In genomic region chr18:60053747-60054304, GRCh38 we compare ENCODE assay signal across 1 cellular context.
A peak's percentile ranks its signal among the peaks of the same experiment; 100 is the strongest.
TF ChIP-seq lines count a peak whose summit lies in the region.

No MANE protein-coding gene starts in this region.

TF ChIP-seq in K562, 482 proteins besides CTCF, POLR2A, EP300 and RAD21 (continued from another document and continues in another):
- no peak for TF ChIP-seq CUX1 (CRISPR knock-in tag; IDR thresholded peaks at IDR 0.05)
- TF ChIP-seq ZNF263 (CRISPR knock-in tag; IDR thresholded peaks at IDR 0.05; ENCODE audit: borderline replicate concordance), result no peak
- TF ChIP-seq ZNF695 (CRISPR knock-in tag; IDR thresholded peaks at IDR 0.05), result no peak
- TF ChIP-seq ZNF407 (IDR thresholded peaks at IDR 0.05; ENCODE audit: low read depth), result no peak
- no peak for TF ChIP-seq ARHGAP35 (IDR thresholded peaks at IDR 0.05; ENCODE audit: partially characterized antibody)
- TF ChIP-seq CEBPG (CRISPR knock-in tag; IDR thresholded peaks at IDR 0.05), result no peak
- no peak for TF ChIP-seq CEBPG (tag; conservative IDR thresholded peaks at IDR 0.05 in 1 of 2, IDR thresholded peaks at IDR 0.05 in 1 of 2)
- TF ChIP-seq SMARCB1 (IDR thresholded peaks at IDR 0.05; ENCODE audit: insufficient read length, low read depth), result no peak
- TF ChIP-seq ZNF140 (CRISPR knock-in tag; IDR thresholded peaks at IDR 0.05), result no peak
- TF ChIP-seq GABPB2 (CRISPR knock-in tag; conservative IDR thresholded peaks at IDR 0.05), result no peak
- no peak for TF ChIP-seq RB1 (IDR thresholded peaks at IDR 0.05; ENCODE audit: low read depth)
- no peak for TF ChIP-seq HINFP (tag; conservative IDR thresholded peaks at IDR 0.05; ENCODE audit: low read depth)
- no peak for TF ChIP-seq BRF1 (IDR thresholded peaks at IDR 0.05; ENCODE audit: borderline replicate concordance, extremely low read depth, insufficient read length)
- TF ChIP-seq FOXP1 (CRISPR knock-in tag; IDR thresholded peaks at IDR 0.05), result no peak
- no peak for TF ChIP-seq HES1 (IDR thresholded peaks at IDR 0.05; ENCODE audit: low read depth)
- no peak for TF ChIP-seq POLR3A (IDR thresholded peaks at IDR 0.05; ENCODE audit: borderline replicate concordance, extremely low read depth, insufficient read depth, insufficient read length)
- no peak for TF ChIP-seq HMG20B (CRISPR knock-in tag; IDR thresholded peaks at IDR 0.05)
- no peak for TF ChIP-seq ZNF134 (CRISPR knock-in tag; conservative IDR thresholded peaks at IDR 0.05)
- no peak for TF ChIP-seq NUFIP1 (IDR thresholded peaks at IDR 0.05; ENCODE audit: partially characterized antibody)
- TF ChIP-seq SRSF9 (IDR thresholded peaks at IDR 0.05; ENCODE audit: borderline replicate concordance, low read depth, low read length), result no peak
- no peak for TF ChIP-seq ZNF445 (CRISPR knock-in tag; IDR thresholded peaks at IDR 0.05; ENCODE audit: low read depth)
- TF ChIP-seq CTCFL (IDR thresholded peaks at IDR 0.05; ENCODE audit: borderline replicate concordance, insufficient read depth, low read depth, low read length, poor library complexity, severe bottlenecking), result no peak
- no peak for TF ChIP-seq ETV5 (CRISPR knock-in tag; IDR thresholded peaks at IDR 0.05; ENCODE audit: low read depth)
- peak; percentile 73 for TF ChIP-seq FOS (IDR thresholded peaks at IDR 0.05; ENCODE audit: extremely low read depth, insufficient read length)
- TF ChIP-seq TRIM28 (IDR thresholded peaks at IDR 0.05), result no peak
- TF ChIP-seq RNF219 (CRISPR knock-in tag; IDR thresholded peaks at IDR 0.05), result no peak
- TF ChIP-seq NEUROD1 (IDR thresholded peaks at IDR 0.05; ENCODE audit: borderline replicate concordance, low read depth, low read length, partially characterized antibody), result no peak
- peak; percentile 86 for TF ChIP-seq SMARCC2 (IDR thresholded peaks at IDR 0.05; ENCODE audit: low read depth)
- no peak for TF ChIP-seq HNRNPL (IDR thresholded peaks at IDR 0.05; ENCODE audit: low read depth, low read length)
- TF ChIP-seq ZNF655 (CRISPR knock-in tag; IDR thresholded peaks at IDR 0.05), result no peak
- no peak for TF ChIP-seq RBBP5 (IDR thresholded peaks at IDR 0.05; ENCODE audit: borderline replicate concordance, insufficient read depth, low read length, poor library complexity, severe bottlenecking)
- TF ChIP-seq IRF1 (CRISPR knock-in tag; IDR thresholded peaks at IDR 0.05; ENCODE audit: borderline replicate concordance), result no peak
- no peak for TF ChIP-seq ZNF431 (CRISPR knock-in tag; IDR thresholded peaks at IDR 0.05)
- TF ChIP-seq HDAC1 (IDR thresholded peaks at IDR 0.05), result peak in 1 of 2 experiments; percentile 58; a peak in 2 of 4 replicates
- TF ChIP-seq ELF2 (CRISPR knock-in tag; IDR thresholded peaks at IDR 0.05), result no peak
- no peak for TF ChIP-seq ZNF696 (CRISPR knock-in tag; conservative IDR thresholded peaks at IDR 0.05)
- TF ChIP-seq ZNF589 (CRISPR knock-in tag; IDR thresholded peaks at IDR 0.05; ENCODE audit: low read depth), result no peak
- TF ChIP-seq NFIC (IDR thresholded peaks at IDR 0.05), result 0 out of 2 replicates have a peak, but pooled peaks have one; percentile 7
